In the genomic region with DNA sequence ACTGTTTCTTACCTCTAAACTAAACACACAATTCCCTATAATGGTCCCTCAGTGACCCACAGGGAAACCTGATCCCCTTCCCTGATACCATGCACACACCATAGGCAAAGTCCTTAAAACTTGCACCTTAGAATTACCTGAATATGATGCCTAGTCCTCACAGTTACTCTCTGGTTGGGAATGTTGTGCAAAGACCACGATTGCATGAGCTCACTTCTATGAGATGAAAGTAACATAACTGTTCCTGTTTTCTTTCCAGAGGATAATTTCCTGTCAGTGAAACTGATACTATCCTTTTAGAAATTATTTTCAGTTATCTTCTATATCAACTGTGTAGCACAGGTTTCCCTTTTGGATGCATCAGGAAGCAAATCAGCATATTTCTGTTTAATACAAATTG, we compare ENCODE assay signal across 11 cellular contexts. TPM values are rescaled to one million over a fixed set of nuclear protein-coding genes. Genes with fewer than 3 reads are reported as not detected.
A peak's percentile ranks its signal among the peaks of the same experiment; 100 is the strongest.
DNase-seq lines count a peak whose midpoint lies in the region; ATAC-seq, FAIRE-seq and TF ChIP-seq lines count a peak whose summit lies in the region.
"Had no signal": no experiment of that assay in that cellular context is flagged by ENCODE, and none has a peak within 500 bp of the region (broad histone marks: within the 10 kb centered on the region; RNA-seq: fewer than 3 reads in every experiment).

No MANE protein-coding gene starts in this region.

- H3K9me3 ChIP-seq in keratinocyte (ENCODE audit: control insufficient read depth, low read depth, low read length), result no peaks in the 10 kb centered on the region

- DNase-seq in stimulated activated naive CD8-positive, alpha-beta T cell treated with anti-CD3 and anti-CD28 coated beads, Interleukin-15, Interleukin-2, amounts not matched to agents 100 U/mL and 50 U/mL, for 24 hours, result no peak
- DNase-seq in keratinocyte (ENCODE audit: low read depth, low spot score) (no peak), NCI-H1105 (lab: John Stamatoyannopoulos, UW) (no peak)
- no peak for DNase-seq in stimulated activated CD4-positive, alpha-beta T cell treated with anti-CD3 and anti-CD28 coated beads, Interleukin-2, amount 100 ng/mL, for 48 hours
- DNase-seq: foreskin melanocyte, NCI-H1048, small intestine had no signal

- H3K4me2 ChIP-seq in keratinocyte (ENCODE audit: control insufficient read depth, extremely low read depth, insufficient read depth, low read depth, low read length), result no peak overlapping the region

- no peak overlapping the region for H3K27ac ChIP-seq in keratinocyte (ENCODE audit: control insufficient read depth, insufficient read depth, low read length)

- peak overlapping the region; percentile 4 for H2AFZ ChIP-seq in keratinocyte (ENCODE audit: control insufficient read depth, low read length)

- H3K4me3 ChIP-seq in keratinocyte (ENCODE audit: control insufficient read depth in 2 of 3, extremely low read depth in 1 of 3, insufficient read depth in 2 of 3, low read depth in 1 of 3, low read length in 3 of 3), result no peak overlapping the region

- dilution Hi-C loops in keratinocyte (cut with MboI; ENCODE audit: extremely low pct_ligation_motif_present, low sequenced_read_pairs), result no loop called here

- H3K27me3 ChIP-seq in keratinocyte (ENCODE audit: control insufficient read depth, extremely low read depth, insufficient read depth, low read length), result no peaks in the 10 kb centered on the region

- no peaks in the 10 kb centered on the region for H4K20me1 ChIP-seq in keratinocyte (ENCODE audit: control insufficient read depth, extremely low read depth, insufficient read depth, low read length)

- no peak for ATAC-seq in stimulated activated naive CD8-positive, alpha-beta T cell treated with anti-CD3 and anti-CD28 coated beads, Interleukin-15, Interleukin-2, amounts not matched to agents 100 U/mL and 50 U/mL, for 24 hours
- ATAC-seq in activated T-helper 17 cell treated with anti-CD3 and anti-CD28 coated beads, Interleukin-2, amount 50 U/mL, for 72 hours (replicated peaks), result no peak
- no peak for ATAC-seq in GM21619 (IDR thresholded peaks at IDR 0.05; ENCODE audit: unreplicated experiment)
- ATAC-seq in GM18861 (IDR thresholded peaks at IDR 0.05; ENCODE audit: unreplicated experiment), result no peak

- no peak overlapping the region for H3K4me3 Mint-ChIP-seq in stimulated activated naive CD8-positive, alpha-beta T cell treated with anti-CD3 and anti-CD28 coated beads, Interleukin-15, Interleukin-2, amounts not matched to agents 100 ng/mL and 50 ng/mL, for 24 hours
- peak overlapping the region; percentile 86 for H3K4me3 Mint-ChIP-seq in activated T-helper 17 cell treated with anti-CD3 and anti-CD28 coated beads, Interleukin-2, amount 50 U/mL, for 72 hours

- H3K4me1 ChIP-seq in keratinocyte (ENCODE audit: control insufficient read depth, extremely low read depth, insufficient read depth, low read length), result peaks cover 39% of the 10 kb centered on the region

- peaks cover 34% of the 10 kb centered on the region for H3K36me3 Mint-ChIP-seq in stimulated activated naive CD8-positive, alpha-beta T cell treated with anti-CD3 and anti-CD28 coated beads, Interleukin-15, Interleukin-2, amounts not matched to agents 100 ng/mL and 50 ng/mL, for 24 hours (ENCODE audit: low read depth)
- peaks cover 76% of the 10 kb centered on the region for H3K36me3 Mint-ChIP-seq in activated T-helper 17 cell treated with anti-CD3 and anti-CD28 coated beads, Interleukin-2, amount 50 U/mL, for 72 hours (ENCODE audit: low read depth)

- no peaks in the 10 kb centered on the region for H3K9me3 Mint-ChIP-seq in stimulated activated naive CD8-positive, alpha-beta T cell treated with anti-CD3 and anti-CD28 coated beads, Interleukin-15, Interleukin-2, amounts not matched to agents 100 ng/mL and 50 ng/mL, for 24 hours
- no peaks in the 10 kb centered on the region for H3K9me3 Mint-ChIP-seq in activated T-helper 17 cell treated with anti-CD3 and anti-CD28 coated beads, Interleukin-2, amount 50 U/mL, for 72 hours

- no peaks in the 10 kb centered on the region for H3K9me1 ChIP-seq in keratinocyte (ENCODE audit: control insufficient read depth, extremely low read depth, insufficient read depth, low read length)

- peak overlapping the region; percentile 92 for H3K27ac Mint-ChIP-seq in stimulated activated naive CD8-positive, alpha-beta T cell treated with anti-CD3 and anti-CD28 coated beads, Interleukin-15, Interleukin-2, amounts not matched to agents 100 ng/mL and 50 ng/mL, for 24 hours
- peak overlapping the region; percentile 90 for H3K27ac Mint-ChIP-seq in activated T-helper 17 cell treated with anti-CD3 and anti-CD28 coated beads, Interleukin-2, amount 50 U/mL, for 72 hours

- no peaks in the 10 kb centered on the region for H3K27me3 Mint-ChIP-seq in stimulated activated naive CD8-positive, alpha-beta T cell treated with anti-CD3 and anti-CD28 coated beads, Interleukin-15, Interleukin-2, amounts not matched to agents 100 ng/mL and 50 ng/mL, for 24 hours
- no peaks in the 10 kb centered on the region for H3K27me3 Mint-ChIP-seq in activated T-helper 17 cell treated with anti-CD3 and anti-CD28 coated beads, Interleukin-2, amount 50 U/mL, for 72 hours

- no peaks in the 10 kb centered on the region for H3K36me3 ChIP-seq in keratinocyte (ENCODE audit: control insufficient read depth in 2 of 2, extremely low read depth in 1 of 2, insufficient read depth in 2 of 2, low read length in 2 of 2)

- no peak for TF ChIP-seq CTCF in keratinocyte (optimal IDR thresholded peaks at IDR 0.05 in 1 of 3, IDR thresholded peaks at IDR 0.05 in 1 of 3, conservative IDR thresholded peaks at IDR 0.05 in 1 of 3; ENCODE audit: extremely low read depth in 1 of 3, insufficient read depth in 2 of 3, low read length in 3 of 3)

- no peaks in the 10 kb centered on the region for H3K79me2 ChIP-seq in keratinocyte (ENCODE audit: control insufficient read depth, insufficient read depth, low read length)

- H3K9ac ChIP-seq in keratinocyte (ENCODE audit: control insufficient read depth, extremely low read depth, insufficient read depth, low read length), result no peak overlapping the region

- H3K4me1 Mint-ChIP-seq in stimulated activated naive CD8-positive, alpha-beta T cell treated with anti-CD3 and anti-CD28 coated beads, Interleukin-15, Interleukin-2, amounts not matched to agents 100 ng/mL and 50 ng/mL, for 24 hours (ENCODE audit: low read depth), result peaks cover 100% of the 10 kb centered on the region
- H3K4me1 Mint-ChIP-seq in activated T-helper 17 cell treated with anti-CD3 and anti-CD28 coated beads, Interleukin-2, amount 50 U/mL, for 72 hours, result peaks cover 65% of the 10 kb centered on the region

- FAIRE-seq in keratinocyte (lab: Jason Lieb, UNC), result no peak
- FAIRE-seq: small intestine had no signal

RNA-seq across cellular contexts. Expression of a gene that starts 51.4 kb away (rescaled TPM):
- total RNA-seq in activated T-helper 17 cell treated with anti-CD3 and anti-CD28 coated beads, Interleukin-2, amount 50 U/mL, for 72 hours, result 100 to 1,000 TPM; 129 to 170 TPM
- polyA plus RNA-seq in keratinocyte, result 12.5 to 20.8 TPM (median 15.6 TPM) in 3 replicates
- 35.7 TPM for polyA plus RNA-seq in keratinocyte (2011; ENCODE audit: low read depth)
- polyA plus RNA-seq in keratinocyte (2011; cell fraction: cytosol; rRNA removed), result 9.4 and 14.7 TPM in 2 replicates
- 12.1 and 15.3 TPM in 2 replicates for polyA plus RNA-seq in keratinocyte (2011; cell fraction: nucleus; rRNA removed)
- polyA plus RNA-seq in keratinocyte (2012; ENCODE audit: low replicate concordance), result 10.3 and 27.0 TPM in 2 replicates
- polyA minus RNA-seq in keratinocyte, result 0.23 to 15.2 TPM (median 7.0 TPM) in 3 replicates
- 9.6 TPM for polyA minus RNA-seq in keratinocyte (2011; cell fraction: cytosol; rRNA and poly(A)+ RNA removed)
- polyA minus RNA-seq in keratinocyte (2011; cell fraction: nucleus; rRNA and poly(A)+ RNA removed), result 7.2 and 13.7 TPM in 2 replicates
